ENCODE assay signal across 8 cellular contexts in genomic region chr14:47675489-47676300, GRCh38. TPM values are rescaled to one million over a fixed set of nuclear protein-coding genes. Genes with fewer than 3 reads are reported as not detected.
DNase-seq lines count a peak whose midpoint lies in the region; ATAC-seq and TF ChIP-seq lines count a peak whose summit lies in the region.

MDGA2 (minus strand) TSS chr14:47675605.

- H3K9me3 ChIP-seq in ES-I3 (ENCODE audit: control insufficient read depth, insufficient read depth, low read length) (no peaks in the 10 kb centered on the region), HUES48 (ENCODE audit: control insufficient read depth, insufficient read depth, low read length) (no peaks in the 10 kb centered on the region), lung (ENCODE audit: control insufficient read depth in 2 of 2, insufficient read depth in 1 of 2, low read length in 1 of 2) (peaks cover 0 to 7% of the 10 kb centered on the region in 2 donors), gastroesophageal sphincter (no peaks in the 10 kb centered on the region)

- peaks cover 71% of the 10 kb centered on the region for H3K27me3 ChIP-seq in HUES48 (ENCODE audit: control insufficient read depth, insufficient read depth, low read length)
- H3K27me3 ChIP-seq in lung (ENCODE audit: control insufficient read depth, insufficient read depth): peaks cover 24% of the 10 kb centered on the region
- peaks cover 71% of the 10 kb centered on the region for H3K27me3 ChIP-seq in gastroesophageal sphincter

- DNase-seq in astrocyte of the spinal cord (ENCODE audit: low read depth, low spot score) (peak; percentile 18), lung (ENCODE audit: low spot score) (no peak), activated gamma-delta T cell treated with Interleukin-2 at 50 U/mL for 16 hours (no peak), NCI-H1092 (lab: John Stamatoyannopoulos, UW) (no peak), HT-29 (ENCODE audit: low spot score) (no peak)

- 2% methylated on average over 67 to 86 of the region's 86 CpGs for WGBS in lung, 2 donors
- 0 to 2% methylated on average over 12 to 25 of the region's 86 CpGs for WGBS in gastroesophageal sphincter (ENCODE audit: low coverage in 1 of 2), 2 donors

- peak within 1 kb of the TSS; percentile 78 for H3K4me3 ChIP-seq in HUES48 (ENCODE audit: low read depth, low read length)
- H3K4me3 ChIP-seq in astrocyte of the spinal cord (ENCODE audit: low read depth, low read length): peak within 1 kb of the TSS; percentile 23
- peak within 1 kb of the TSS; percentile 24 for H3K4me3 ChIP-seq in lung
- peak within 1 kb of the TSS in 1 of 2 donors; percentile 49 for H3K4me3 ChIP-seq in gastroesophageal sphincter

- H3K9ac ChIP-seq in ES-I3 (ENCODE audit: low read depth, low read length) (peak within 1 kb of the TSS; percentile 78), HUES48 (ENCODE audit: low read depth, low read length) (no peak within 1 kb of the TSS)

- TF ChIP-seq CTCF in astrocyte of the spinal cord (IDR thresholded peaks at IDR 0.05; ENCODE audit: low read depth, low read length) (no peak), lung (IDR thresholded peaks at IDR 0.05; ENCODE audit: control extremely low read depth, extremely low read depth) (no peak), gastroesophageal sphincter (IDR thresholded peaks at IDR 0.05) (no peak)

- in situ Hi-C loops in astrocyte of the spinal cord (cut with HindIII; ENCODE audit: low sequenced_read_pairs): no loop called here

- ATAC-seq in lung (ENCODE audit: insufficient read depth, low FRiP score) (no peak), gastroesophageal sphincter (no peak)

- H3K27ac ChIP-seq in HUES48 (ENCODE audit: low read depth, low read length) (no peak within 1 kb of the TSS), lung (ENCODE audit: low read depth in 1 of 2, low read length in 1 of 2) (no peak within 1 kb of the TSS), gastroesophageal sphincter (no peak within 1 kb of the TSS)

- H3K36me3 ChIP-seq in ES-I3 (ENCODE audit: insufficient read depth, low read length) (no peaks in the 10 kb centered on the region), HUES48 (ENCODE audit: control insufficient read depth, insufficient read depth, low read length) (no peaks in the 10 kb centered on the region), lung (ENCODE audit: control insufficient read depth in 2 of 2, insufficient read depth in 2 of 2, low read length in 2 of 2) (no peaks in the 10 kb centered on the region), gastroesophageal sphincter (no peaks in the 10 kb centered on the region)

- TF ChIP-seq POLR2A in gastroesophageal sphincter (IDR thresholded peaks at IDR 0.05): no peak

- no peak for TF ChIP-seq EP300 in gastroesophageal sphincter (IDR thresholded peaks at IDR 0.05)

- H3K4me1 ChIP-seq in ES-I3 (ENCODE audit: insufficient read depth, low read length) (peaks cover 3% of the 10 kb centered on the region; the same call in 1 of the 2 replicates), HUES48 (ENCODE audit: control insufficient read depth, insufficient read depth, low read length) (peaks cover 6% of the 10 kb centered on the region; the same call in 1 of the 2 replicates), lung (ENCODE audit: control insufficient read depth in 2 of 2, insufficient read depth in 2 of 2, low read length in 2 of 2) (peaks cover 0 to 17% of the 10 kb centered on the region in 2 donors), gastroesophageal sphincter (peaks cover 0 to 29% (median 12%) of the 10 kb centered on the region in 3 donors)

RNA-seq across cellular contexts. Expression of gene MDGA2, which starts in this region (rescaled TPM):
- total RNA-seq in lung (1 to 10 TPM in 1 of 2 donors, not detected in 1; 3.2 TPM), gastroesophageal sphincter (under 1 TPM in 1 of 4 donors, not detected in 3; 0.40 TPM)
- under 1 TPM in 1 of 2 donors, not detected in 1; 0.03 TPM for polyA plus RNA-seq in lung
- not detected in 2 replicates for total RNA-seq in HT-29 (2014; rRNA removed; shearing (Covaris generic))
